1 cellular context compared by ENCODE assay signal in the genomic region with DNA sequence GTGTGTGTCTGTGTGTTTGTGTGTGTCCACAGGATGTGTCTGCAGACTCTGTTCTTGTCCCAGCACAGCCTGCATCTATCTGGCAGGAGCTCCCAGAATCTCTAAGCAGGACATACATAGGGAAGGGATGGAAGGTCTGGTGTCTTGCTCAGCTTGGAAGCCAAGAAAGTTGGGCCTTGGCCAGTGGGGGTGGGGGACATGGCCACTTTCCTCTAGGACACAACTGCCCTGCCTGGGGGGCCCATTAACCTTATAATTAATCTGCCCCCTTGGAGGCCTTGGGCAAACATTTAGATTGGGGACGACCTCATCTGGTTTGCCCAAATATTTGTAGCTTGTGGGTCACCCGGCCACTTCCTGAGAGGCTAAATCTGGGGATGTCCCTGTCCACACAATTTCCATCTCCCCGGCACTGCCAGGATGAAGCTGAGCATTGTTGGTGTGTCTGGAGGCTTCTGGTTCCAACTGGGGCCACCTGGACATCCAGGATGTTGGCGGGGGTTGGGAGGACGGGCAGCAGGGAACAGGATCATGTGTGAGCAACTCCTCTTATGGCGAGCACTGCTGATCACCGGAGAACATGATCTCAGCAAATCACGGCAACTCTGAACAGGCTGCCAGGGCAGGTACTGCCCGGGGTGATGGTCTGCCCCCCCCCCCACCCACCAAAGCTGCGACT.
TF ChIP-seq lines count a peak whose summit lies in the region.

No MANE protein-coding gene starts in this region.

TF ChIP-seq in IMR-90, 13 proteins besides CTCF, POLR2A, EP300 and RAD21:
- TF ChIP-seq MXI1 (IDR thresholded peaks at IDR 0.05; ENCODE audit: borderline replicate concordance, low read depth, low read length) (no peak), RCOR1 (IDR thresholded peaks at IDR 0.05; ENCODE audit: insufficient replicate concordance, low read length) (no peak), MAZ (IDR thresholded peaks at IDR 0.05; ENCODE audit: borderline replicate concordance, low read depth, low read length) (no peak)
- TF ChIP-seq, protein P1, sequence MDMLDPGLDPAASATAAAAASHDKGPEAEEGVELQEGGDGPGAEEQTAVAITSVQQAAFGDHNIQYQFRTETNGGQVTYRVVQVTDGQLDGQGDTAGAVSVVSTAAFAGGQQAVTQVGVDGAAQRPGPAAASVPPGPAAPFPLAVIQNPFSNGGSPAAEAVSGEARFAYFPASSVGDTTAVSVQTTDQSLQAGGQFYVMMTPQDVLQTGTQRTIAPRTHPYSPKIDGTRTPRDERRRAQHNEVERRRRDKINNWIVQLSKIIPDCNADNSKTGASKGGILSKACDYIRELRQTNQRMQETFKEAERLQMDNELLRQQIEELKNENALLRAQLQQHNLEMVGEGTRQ (IDR thresholded peaks at IDR 0.05; ENCODE audit: low read depth, low read length) = no peak
TF ChIP-seq in IMR-90: peak in this region for 0.
